ENCODE assay signal across 9 cellular contexts in genomic region chrX:110180176-110180927, GRCh38.
DNase-seq lines count a peak whose midpoint lies in the region; TF ChIP-seq lines count a peak whose summit lies in the region.
"Had no signal": no experiment of that assay in that cellular context is flagged by ENCODE, and none has a peak within 500 bp of the region (broad histone marks: within the 10 kb centered on the region; RNA-seq: fewer than 3 reads in every experiment).

No MANE protein-coding gene starts in this region.

- WGBS in sigmoid colon, 2 donors: 83 to 84% methylated on average over 5 of the region's 5 CpGs

- DNase-seq in NCI-H82 (lab: John Stamatoyannopoulos, UW): peak; percentile 32
- DNase-seq in NCI-H82 treated with DMSO at 0.1 percent for 48 hours (lab: John Stamatoyannopoulos, UW; ENCODE audit: unreplicated experiment): no peak
- DNase-seq in HS-5 (ENCODE audit: low read depth): peak; percentile 24
- peak; percentile 81 for DNase-seq in fibroblast of the aortic adventitia (ENCODE audit: low read depth)
- peak; percentile 60 to 69 for DNase-seq in uterus
- no peak for DNase-seq in UCSD-AML1 (lab: John Stamatoyannopoulos, UW; ENCODE audit: unreplicated experiment)
- no peak for DNase-seq in sigmoid colon
- no peak for DNase-seq in NCI-H2107 treated with DMSO at 0.1 percent for 48 hours (lab: John Stamatoyannopoulos, UW; ENCODE audit: unreplicated experiment)

- intact Hi-C loops in uterus (cut with DNase I; ENCODE audit: low total_unique reads) (no loop called here), sigmoid colon (cut with DNase I) (no loop called here)

- TF ChIP-seq CTCF in fibroblast of the aortic adventitia (IDR thresholded peaks at IDR 0.05; ENCODE audit: insufficient read depth, low read length): no peak
- no peak for TF ChIP-seq CTCF in uterus (IDR thresholded peaks at IDR 0.05)
- no peak for TF ChIP-seq CTCF in sigmoid colon (IDR thresholded peaks at IDR 0.05)

- H3K27me3 ChIP-seq in uterus (no peaks in the 10 kb centered on the region), sigmoid colon (no peaks in the 10 kb centered on the region)

- TF ChIP-seq POLR2A in uterus (IDR thresholded peaks at IDR 0.05) (no peak), sigmoid colon (IDR thresholded peaks at IDR 0.05) (no peak)

- H3K9me3 ChIP-seq in uterus (no peaks in the 10 kb centered on the region), sigmoid colon (no peaks in the 10 kb centered on the region)

- H3K4me3 ChIP-seq in fibroblast of the aortic adventitia (ENCODE audit: low read depth, low read length) (no peak overlapping the region), uterus (no peak overlapping the region), sigmoid colon (no peak overlapping the region)

- no peak for TF ChIP-seq EP300 in sigmoid colon (IDR thresholded peaks at IDR 0.05)

- H3K27ac ChIP-seq in uterus (peak overlapping the region; percentile 70 to 78), sigmoid colon (peak overlapping the region in 2 of 4 donors; percentile 22 to 69)
- H3K27ac ChIP-seq: 22Rv1 had no signal

- H3K4me1 ChIP-seq in uterus (no peaks in the 10 kb centered on the region), sigmoid colon (peaks cover 0 to 18% (median 10%) of the 10 kb centered on the region in 4 donors)

- H3K36me3 ChIP-seq in uterus (no peaks in the 10 kb centered on the region), sigmoid colon (no peaks in the 10 kb centered on the region)

Comparison
In these comparisons a context has a peak if more than half of its experiments do, and no peak if none do; other contexts are left out.
1. DNase-seq: peak in NCI-H82 (single experiment), HS-5 (single experiment), fibroblast of the aortic adventitia (single experiment) and uterus (2 of 2); none in NCI-H82 treated with DMSO at 0.1 percent for 48 hours (single experiment), UCSD-AML1 (single experiment), sigmoid colon (single experiment) and NCI-H2107 treated with DMSO at 0.1 percent for 48 hours (single experiment).